In the genomic region with DNA sequence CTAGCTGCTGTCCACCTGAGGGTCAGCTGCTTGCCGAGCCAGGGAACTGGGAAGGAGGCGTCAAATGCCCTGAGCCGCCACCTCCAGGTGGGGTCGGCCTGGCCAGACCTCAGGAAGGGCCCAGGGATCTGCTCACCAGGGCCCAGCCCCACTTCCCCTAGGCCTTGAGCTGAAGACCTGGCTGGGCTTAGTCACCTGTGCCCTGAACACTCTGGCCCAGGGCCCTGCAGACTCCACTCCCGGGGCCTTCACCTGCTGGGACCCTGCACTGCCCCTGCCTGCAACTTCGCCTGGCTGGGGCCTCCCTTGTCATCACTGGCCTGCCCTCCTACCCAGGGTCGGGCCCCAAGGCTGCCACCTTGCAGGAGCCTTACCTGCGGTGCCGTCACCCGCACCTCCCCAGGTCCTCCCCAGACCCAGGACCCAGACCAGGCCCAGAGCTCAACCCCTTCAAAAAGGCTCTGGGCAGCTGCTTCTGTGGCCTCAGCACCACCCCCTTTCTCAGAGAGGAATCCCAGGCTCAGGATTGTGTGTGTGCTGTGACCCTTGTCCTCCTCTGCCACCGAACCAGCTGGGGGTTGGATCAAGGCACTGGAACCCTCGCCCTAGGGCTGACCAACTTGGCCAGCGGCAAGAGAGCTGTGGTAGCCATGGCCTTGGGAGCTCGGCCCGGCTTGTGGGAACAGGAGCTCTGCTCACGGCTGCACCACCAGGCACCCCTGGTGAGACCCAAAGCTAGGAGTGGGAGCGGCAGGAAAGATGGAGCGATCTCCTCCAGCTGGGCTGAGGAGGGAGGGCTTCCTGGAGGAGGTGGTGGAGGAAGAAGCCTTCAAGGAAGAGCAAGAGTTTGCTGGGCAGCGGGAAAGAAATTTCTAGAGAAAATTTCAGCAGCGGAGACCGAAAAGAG, we compare ENCODE assay signal across 7 cellular contexts. TPM values are rescaled to one million over a fixed set of nuclear protein-coding genes. Genes with fewer than 3 reads are reported as not detected.
A peak's percentile ranks its signal among the peaks of the same experiment; 100 is the strongest.
DNase-seq lines count a peak whose midpoint lies in the region; ATAC-seq and TF ChIP-seq lines count a peak whose summit lies in the region.

No MANE protein-coding gene starts in this region.

- no peaks in the 10 kb centered on the region for H3K27me3 Mint-ChIP-seq in activated CD4-positive, alpha-beta memory T cell treated with anti-CD3 and anti-CD28 coated beads for 36 hours
- H3K27me3 Mint-ChIP-seq in stimulated activated memory B cell treated with anti-CD40 and anti-IgM and Interleukin-4, amounts not matched to agents 10 μg/mL and 1 μg/mL and 100 μg/mL, for 72 hours = no peaks in the 10 kb centered on the region

- H3K27ac ChIP-seq in iPS-18a (ENCODE audit: low read length) = no peak overlapping the region

- H3K9me3 ChIP-seq in iPS-18a (ENCODE audit: control insufficient read depth, low read depth, low read length) = no peaks in the 10 kb centered on the region

- no peak for ATAC-seq in stimulated activated memory B cell treated with anti-CD40 and anti-IgM and Interleukin-4, amounts not matched to agents 10 μg/mL and 1 μg/mL and 100 μg/mL, for 72 hours
- no peak for ATAC-seq in activated CD4-positive, CD25-positive, alpha-beta regulatory T cell treated with anti-CD3 and anti-CD28 coated beads, Interleukin-2, amount 50 U/mL, for 24 hours

- H3K4me3 Mint-ChIP-seq in activated CD4-positive, alpha-beta memory T cell treated with anti-CD3 and anti-CD28 coated beads for 36 hours = peak overlapping the region; percentile 81
- H3K4me3 Mint-ChIP-seq in stimulated activated memory B cell treated with anti-CD40 and anti-IgM and Interleukin-4, amounts not matched to agents 10 μg/mL and 1 μg/mL and 100 μg/mL, for 72 hours = peak overlapping the region; percentile 73

- H3K36me3 ChIP-seq in iPS-18a (ENCODE audit: control insufficient read depth, low read depth, low read length) = peaks cover 14% of the 10 kb centered on the region

- POLR2A ChIA-PET in activated CD4-positive, alpha-beta memory T cell treated with anti-CD3 and anti-CD28 coated beads for 36 hours (lab: Charles Lee) = interaction anchor here (1.5 to 5.1 kb wide), 2 partner anchors 9 to 13 kb away, joined by 5 to 65 read pairs; a partner anchor contains a TSS
- POLR2A ChIA-PET in GM10248 (lab: Yijun Ruan, JAX) = interaction anchor here (0.5 to 7.2 kb wide), 4 partner anchors 11 to 365 kb away, joined by 3 to 124 read pairs (median 3); a partner anchor contains a TSS

- H3K9me3 Mint-ChIP-seq in activated CD4-positive, alpha-beta memory T cell treated with anti-CD3 and anti-CD28 coated beads for 36 hours = no peaks in the 10 kb centered on the region
- H3K9me3 Mint-ChIP-seq in stimulated activated memory B cell treated with anti-CD40 and anti-IgM and Interleukin-4, amounts not matched to agents 10 μg/mL and 1 μg/mL and 100 μg/mL, for 72 hours = no peaks in the 10 kb centered on the region

- TF ChIP-seq CTCF in HFF-Myc (IDR thresholded peaks at IDR 0.05; ENCODE audit: low read depth, low read length, missing control alignments) (no peak), GM10248 (IDR thresholded peaks at IDR 0.05; ENCODE audit: control extremely low read depth, extremely low read depth, low read depth, missing control alignments) (no peak)

- CTCF ChIA-PET in activated CD4-positive, alpha-beta memory T cell treated with anti-CD3 and anti-CD28 coated beads for 36 hours (lab: Charles Lee) = interaction anchor here (0.6 to 2.4 kb wide), 9 partner anchors 10 to 186 kb away, joined by 3 to 11 read pairs (median 3); a partner anchor contains a TSS
- CTCF ChIA-PET in GM10248 (lab: Yijun Ruan, JAX) = interaction anchor here (0.8 to 2.0 kb wide), 11 partner anchors 9 to 169 kb away, joined by 3 to 10 read pairs (median 4); a partner anchor contains a TSS

- peaks cover 18% of the 10 kb centered on the region for H3K27me3 ChIP-seq in iPS-18a (ENCODE audit: control insufficient read depth, insufficient read depth, low read length)

- H3K4me1 Mint-ChIP-seq in activated CD4-positive, alpha-beta memory T cell treated with anti-CD3 and anti-CD28 coated beads for 36 hours (ENCODE audit: low read depth) = peaks cover 20% of the 10 kb centered on the region
- H3K4me1 Mint-ChIP-seq in stimulated activated memory B cell treated with anti-CD40 and anti-IgM and Interleukin-4, amounts not matched to agents 10 μg/mL and 1 μg/mL and 100 μg/mL, for 72 hours = peaks cover 32% of the 10 kb centered on the region

- peak overlapping the region; percentile 30 for H3K27ac Mint-ChIP-seq in activated CD4-positive, alpha-beta memory T cell treated with anti-CD3 and anti-CD28 coated beads for 36 hours
- peak overlapping the region; percentile 29 for H3K27ac Mint-ChIP-seq in stimulated activated memory B cell treated with anti-CD40 and anti-IgM and Interleukin-4, amounts not matched to agents 10 μg/mL and 1 μg/mL and 100 μg/mL, for 72 hours

- peaks cover 6% of the 10 kb centered on the region for H3K4me1 ChIP-seq in iPS-18a (ENCODE audit: control insufficient read depth, low read depth, low read length)

- H3K4me3 ChIP-seq in HFF-Myc (replicated peaks; ENCODE audit: low read depth, low read length) (peak overlapping the region; percentile 97), iPS-18a (ENCODE audit: low read length) (peak overlapping the region; percentile 89)

- intact Hi-C loops in activated CD4-positive, alpha-beta memory T cell treated with anti-CD3 and anti-CD28 coated beads for 36 hours (cut with micrococcal nuclease) = no loop called here

- H3K9ac ChIP-seq in iPS-18a (ENCODE audit: low read length) = no peak overlapping the region

- peaks cover 7% of the 10 kb centered on the region for H3K36me3 Mint-ChIP-seq in activated CD4-positive, alpha-beta memory T cell treated with anti-CD3 and anti-CD28 coated beads for 36 hours
- H3K36me3 Mint-ChIP-seq in stimulated activated memory B cell treated with anti-CD40 and anti-IgM and Interleukin-4, amounts not matched to agents 10 μg/mL and 1 μg/mL and 100 μg/mL, for 72 hours = no peaks in the 10 kb centered on the region

- DNase-seq in HFF-Myc (ENCODE audit: extremely low read depth, low read depth) (no peak), GM10248 (ENCODE audit: extremely low spot score) (no peak)
- DNase-seq in activated CD4-positive, alpha-beta memory T cell treated with anti-CD3 and anti-CD28 coated beads for 36 hours = no peak
- DNase-seq in stimulated activated CD4-positive, alpha-beta T cell treated with anti-CD3 and anti-CD28 coated beads, Interleukin-4, amount 100 ng/mL, for 4 hours = no peak

RNA-seq across cellular contexts. Expression of a gene that starts 1.2 kb away (rescaled TPM):
- 10 to 100 TPM; 57.2 to 57.9 TPM for total RNA-seq in activated CD4-positive, alpha-beta memory T cell treated with anti-CD3 and anti-CD28 coated beads for 36 hours

RNA-seq across cellular contexts. Expression of a gene that starts 2.9 kb away (rescaled TPM):
- not detected for total RNA-seq in activated CD4-positive, alpha-beta memory T cell treated with anti-CD3 and anti-CD28 coated beads for 36 hours

RNA-seq across cellular contexts. Expression of a gene that starts 12.9 kb away (rescaled TPM):
- total RNA-seq in activated CD4-positive, alpha-beta memory T cell treated with anti-CD3 and anti-CD28 coated beads for 36 hours = 100 to 1,000 TPM; 320 to 325 TPM

RNA-seq across cellular contexts. Expression of a gene that starts 23.3 kb away (rescaled TPM):
- total RNA-seq in activated CD4-positive, alpha-beta memory T cell treated with anti-CD3 and anti-CD28 coated beads for 36 hours = not detected

RNA-seq across cellular contexts. Expression of a gene that starts 23.6 kb away (rescaled TPM):
- 1 to 10 TPM; 6.6 to 6.8 TPM for total RNA-seq in activated CD4-positive, alpha-beta memory T cell treated with anti-CD3 and anti-CD28 coated beads for 36 hours
